In the genomic region with DNA sequence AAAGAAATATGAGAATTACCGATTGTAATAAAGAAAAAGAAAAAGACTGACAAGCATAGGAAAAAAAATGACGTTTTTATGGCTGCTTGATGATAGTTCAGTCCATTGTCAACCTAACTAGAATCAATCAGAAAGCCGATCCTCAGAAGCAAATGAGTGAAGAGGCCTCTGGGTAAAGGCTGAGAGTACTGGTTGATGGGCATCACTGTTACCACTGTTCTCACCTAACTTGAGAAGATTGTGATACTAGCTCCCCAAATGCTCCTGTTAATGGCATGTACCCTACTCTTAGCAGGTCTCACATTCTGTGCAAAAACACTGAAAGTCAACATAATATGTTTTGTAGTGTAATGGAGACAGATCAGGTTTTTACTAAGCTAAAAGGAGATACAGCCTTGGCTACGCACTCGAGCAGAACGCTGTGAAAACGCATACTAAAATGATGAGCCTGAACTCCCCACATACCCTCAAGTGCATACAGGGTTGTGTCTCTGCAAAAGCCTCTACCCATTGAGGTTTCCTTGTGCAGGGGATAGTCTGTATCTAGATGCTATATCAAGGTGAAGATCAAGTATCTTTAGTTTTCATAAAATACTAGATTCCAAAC, we compare ENCODE assay signal across 15 cellular contexts.
DNase-seq lines count a peak whose midpoint lies in the region; ATAC-seq and TF ChIP-seq lines count a peak whose summit lies in the region.
"Had no signal": no experiment of that assay in that cellular context is flagged by ENCODE, and none has a peak within 500 bp of the region (broad histone marks: within the 10 kb centered on the region; RNA-seq: fewer than 3 reads in every experiment).

No MANE protein-coding gene starts in this region.

- no peaks in the 10 kb centered on the region for H3K27me3 Mint-ChIP-seq in activated CD8-positive, alpha-beta memory T cell treated with anti-CD3 and anti-CD28 coated beads, Interleukin-2, amount 10 ng/mL, durations not matched to agents 7 days and 5 days
- H3K27me3 Mint-ChIP-seq in osteocyte (ENCODE audit: unreplicated experiment), result no peaks in the 10 kb centered on the region
- H3K27me3 Mint-ChIP-seq: effector memory CD8-positive, alpha-beta T cell had no signal

- H3K36me3 Mint-ChIP-seq in activated CD8-positive, alpha-beta memory T cell treated with anti-CD3 and anti-CD28 coated beads, Interleukin-2, amount 10 ng/mL, durations not matched to agents 7 days and 5 days, result no peaks in the 10 kb centered on the region
- no peaks in the 10 kb centered on the region for H3K36me3 Mint-ChIP-seq in activated naive CD4-positive, alpha-beta T cell treated with anti-CD3 and anti-CD28 coated beads, Interleukin-2, amount 50 U/mL, for 72 hours
- H3K36me3 Mint-ChIP-seq in osteocyte (ENCODE audit: unreplicated experiment), result peaks cover 2% of the 10 kb centered on the region

- no peak for DNase-seq in activated CD8-positive, alpha-beta memory T cell treated with anti-CD3 and anti-CD28 coated beads, Interleukin-2, amount 10 ng/mL, durations not matched to agents 7 days and 5 days
- DNase-seq in activated CD8-positive, alpha-beta memory T cell treated with anti-CD3 and anti-CD28 coated beads for 24 hours, result no peak
- DNase-seq in activated naive CD4-positive, alpha-beta T cell treated with anti-CD3 and anti-CD28 coated beads, Interleukin-2, amount 50 U/mL, for 72 hours (ENCODE audit: low spot score in 2 of 2), result no peak
- no peak for DNase-seq in osteocyte (ENCODE audit: extremely low spot score, unreplicated experiment)
- DNase-seq in stimulated activated CD4-positive, alpha-beta T cell treated with anti-CD3 and anti-CD28 coated beads, Interleukin-12 subunit alpha, Interleukin-12 subunit beta, amount 100 ng/mL, for 4 hours, result no peak
- no peak for DNase-seq in posterior vena cava (ENCODE audit: low spot score)
- no peak for DNase-seq in midbrain (lab: John Stamatoyannopoulos, UW)
- DNase-seq: activated CD4-positive, alpha-beta T cell treated with anti-CD3 and anti-CD28 coated beads for 1 hour; caudate nucleus; NCI-H187; NCI-H524 treated with DMSO at 0.1 percent for 48 hours; stimulated activated naive CD4-positive, alpha-beta T cell had no signal

- no peak for TF ChIP-seq CTCF in osteocyte (IDR thresholded peaks at IDR 0.05)

- peaks cover 22% of the 10 kb centered on the region for H3K4me1 Mint-ChIP-seq in activated CD8-positive, alpha-beta memory T cell treated with anti-CD3 and anti-CD28 coated beads, Interleukin-2, amount 10 ng/mL, durations not matched to agents 7 days and 5 days
- H3K4me1 Mint-ChIP-seq in osteocyte (ENCODE audit: unreplicated experiment), result peaks cover 20% of the 10 kb centered on the region

- CTCF ChIA-PET in activated CD8-positive, alpha-beta memory T cell treated with anti-CD3 and anti-CD28 coated beads, Interleukin-2, amount 10 ng/mL, durations not matched to agents 7 days and 5 days (lab: Charles Lee), result interaction anchor here (0.9 kb wide), 1 partner anchor 800 kb away, joined by 3 read pairs; no protein-coding TSS in a partner anchor

- peak overlapping the region; percentile 97 for H3K27ac Mint-ChIP-seq in activated CD8-positive, alpha-beta memory T cell treated with anti-CD3 and anti-CD28 coated beads, Interleukin-2, amount 10 ng/mL, durations not matched to agents 7 days and 5 days
- peak overlapping the region; percentile 57 to 97 for H3K27ac Mint-ChIP-seq in activated naive CD4-positive, alpha-beta T cell treated with anti-CD3 and anti-CD28 coated beads, Interleukin-2, amount 50 U/mL, for 72 hours
- peak overlapping the region; percentile 25 for H3K27ac Mint-ChIP-seq in osteocyte (ENCODE audit: unreplicated experiment)
- H3K27ac Mint-ChIP-seq: effector memory CD8-positive, alpha-beta T cell had no signal

- H3K4me3 Mint-ChIP-seq in activated CD8-positive, alpha-beta memory T cell treated with anti-CD3 and anti-CD28 coated beads, Interleukin-2, amount 10 ng/mL, durations not matched to agents 7 days and 5 days, result peak overlapping the region; percentile 74
- no peak overlapping the region for H3K4me3 Mint-ChIP-seq in osteocyte (ENCODE audit: unreplicated experiment)

- ATAC-seq in activated CD8-positive, alpha-beta memory T cell treated with anti-CD3 and anti-CD28 coated beads, Interleukin-2, amount 10 ng/mL, durations not matched to agents 7 days and 5 days, result no peak
- peak; percentile 35 for ATAC-seq in HG03439 (IDR thresholded peaks at IDR 0.05; ENCODE audit: unreplicated experiment)
- no peak for ATAC-seq in activated naive CD4-positive, alpha-beta T cell treated with anti-CD3 and anti-CD28 coated beads, Interleukin-2, amount 50 U/mL, for 72 hours
- ATAC-seq: Panc1 had no signal

- no peaks in the 10 kb centered on the region for H3K9me3 Mint-ChIP-seq in activated CD8-positive, alpha-beta memory T cell treated with anti-CD3 and anti-CD28 coated beads, Interleukin-2, amount 10 ng/mL, durations not matched to agents 7 days and 5 days (ENCODE audit: low read depth)
- H3K9me3 Mint-ChIP-seq in activated naive CD4-positive, alpha-beta T cell treated with anti-CD3 and anti-CD28 coated beads, Interleukin-2, amount 50 U/mL, for 72 hours, result no peaks in the 10 kb centered on the region
- H3K9me3 Mint-ChIP-seq in osteocyte (ENCODE audit: unreplicated experiment), result no peaks in the 10 kb centered on the region
- H3K9me3 Mint-ChIP-seq: effector memory CD8-positive, alpha-beta T cell had no signal

- intact Hi-C loops in posterior vena cava (cut with DNase I), result no loop called here

Comparison
In these comparisons a context has a peak if more than half of its experiments do, and no peak if none do; other contexts are left out.
1. H3K27ac Mint-ChIP-seq: peak in every context shown above with its lines; median percentile 97 in activated CD8-positive, alpha-beta memory T cell treated with anti-CD3 and anti-CD28 coated beads, Interleukin-2, amount 10 ng/mL, durations not matched to agents 7 days and 5 days; 77 in activated naive CD4-positive, alpha-beta T cell treated with anti-CD3 and anti-CD28 coated beads, Interleukin-2, amount 50 U/mL, for 72 hours; 25 in osteocyte.